In the genomic region with DNA sequence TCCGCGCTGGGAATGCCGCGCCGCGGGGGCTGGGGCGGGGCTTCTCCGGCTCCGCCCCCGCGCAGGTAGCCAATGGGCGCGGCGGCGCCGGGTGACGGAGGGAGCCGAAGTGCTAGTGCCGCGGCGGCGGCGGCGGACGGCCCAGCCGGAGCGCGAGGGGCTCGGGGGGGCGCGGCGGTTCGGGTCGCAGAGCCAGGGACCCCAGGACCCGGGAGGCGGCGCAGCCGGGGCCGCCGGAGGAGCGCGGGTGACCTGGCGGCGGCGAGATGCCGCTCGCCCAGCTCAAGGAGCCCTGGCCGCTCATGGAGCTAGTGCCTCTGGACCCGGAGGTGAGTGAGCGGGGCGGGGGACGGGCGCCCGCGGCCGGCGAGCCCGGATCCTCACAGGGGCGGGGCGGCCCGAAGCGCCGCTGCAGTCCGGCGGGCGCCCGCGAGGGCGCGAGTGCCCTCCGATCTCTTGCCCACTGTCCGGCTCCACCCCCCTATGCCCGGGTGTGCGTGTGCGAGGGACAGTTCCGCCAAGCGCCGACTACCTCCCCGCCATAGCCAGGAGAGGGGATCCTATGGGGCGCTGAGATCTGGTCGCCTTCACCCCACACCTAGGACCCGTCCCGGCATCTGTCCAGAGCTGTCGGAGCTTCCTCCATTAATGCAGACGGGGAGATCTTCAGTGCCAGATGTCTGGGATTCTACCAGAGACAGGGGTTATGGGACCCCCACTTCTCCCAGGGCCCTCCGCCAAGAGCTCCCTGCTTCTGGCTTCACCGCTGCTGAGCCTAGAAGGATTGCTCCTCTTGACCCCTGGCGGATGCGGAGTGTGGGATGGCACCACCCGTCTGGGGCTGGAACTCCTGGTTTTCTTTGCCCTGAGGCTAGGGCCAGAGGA, we compare ENCODE assay signal across 1 cellular context.
TF ChIP-seq lines count a peak whose summit lies in the region.

A gene (plus strand): TSS at position 107 of the 885 bp plus-strand sequence. CDS start 160 bp downstream, at position 267.

TF ChIP-seq in HepG2, 621 proteins besides CTCF, POLR2A, EP300 and RAD21 (continued from another document):
- TF ChIP-seq, protein P1, sequence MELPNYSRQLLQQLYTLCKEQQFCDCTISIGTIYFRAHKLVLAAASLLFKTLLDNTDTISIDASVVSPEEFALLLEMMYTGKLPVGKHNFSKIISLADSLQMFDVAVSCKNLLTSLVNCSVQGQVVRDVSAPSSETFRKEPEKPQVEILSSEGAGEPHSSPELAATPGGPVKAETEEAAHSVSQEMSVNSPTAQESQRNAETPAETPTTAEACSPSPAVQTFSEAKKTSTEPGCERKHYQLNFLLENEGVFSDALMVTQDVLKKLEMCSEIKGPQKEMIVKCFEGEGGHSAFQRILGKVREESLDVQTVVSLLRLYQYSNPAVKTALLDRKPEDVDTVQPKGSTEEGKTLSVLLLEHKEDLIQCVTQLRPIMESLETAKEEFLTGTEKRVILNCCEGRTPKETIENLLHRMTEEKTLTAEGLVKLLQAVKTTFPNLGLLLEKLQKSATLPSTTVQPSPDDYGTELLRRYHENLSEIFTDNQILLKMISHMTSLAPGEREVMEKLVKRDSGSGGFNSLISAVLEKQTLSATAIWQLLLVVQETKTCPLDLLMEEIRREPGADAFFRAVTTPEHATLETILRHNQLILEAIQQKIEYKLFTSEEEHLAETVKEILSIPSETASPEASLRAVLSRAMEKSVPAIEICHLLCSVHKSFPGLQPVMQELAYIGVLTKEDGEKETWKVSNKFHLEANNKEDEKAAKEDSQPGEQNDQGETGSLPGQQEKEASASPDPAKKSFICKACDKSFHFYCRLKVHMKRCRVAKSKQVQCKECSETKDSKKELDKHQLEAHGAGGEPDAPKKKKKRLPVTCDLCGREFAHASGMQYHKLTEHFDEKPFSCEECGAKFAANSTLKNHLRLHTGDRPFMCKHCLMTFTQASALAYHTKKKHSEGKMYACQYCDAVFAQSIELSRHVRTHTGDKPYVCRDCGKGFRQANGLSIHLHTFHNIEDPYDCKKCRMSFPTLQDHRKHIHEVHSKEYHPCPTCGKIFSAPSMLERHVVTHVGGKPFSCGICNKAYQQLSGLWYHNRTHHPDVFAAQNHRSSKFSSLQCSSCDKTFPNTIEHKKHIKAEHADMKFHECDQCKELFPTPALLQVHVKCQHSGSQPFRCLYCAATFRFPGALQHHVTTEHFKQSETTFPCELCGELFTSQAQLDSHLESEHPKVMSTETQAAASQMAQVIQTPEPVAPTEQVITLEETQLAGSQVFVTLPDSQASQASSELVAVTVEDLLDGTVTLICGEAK (IDR thresholded peaks at IDR 0.05): no peak
- TF ChIP-seq, protein P1 (CRISPR knock-in tag; IDR thresholded peaks at IDR 0.05): no peak
- TF ChIP-seq DMAP1 (CRISPR knock-in tag; IDR thresholded peaks at IDR 0.05) (0 out of 2 replicates have a peak, but pooled peaks have one; percentile 2), ZNF441 (CRISPR knock-in tag; IDR thresholded peaks at IDR 0.05; ENCODE audit: borderline replicate concordance) (no peak), ZNF564 (CRISPR knock-in tag; IDR thresholded peaks at IDR 0.05) (no peak), ZNF224 (CRISPR knock-in tag; IDR thresholded peaks at IDR 0.05) (no peak), ZBTB21 (CRISPR knock-in tag; IDR thresholded peaks at IDR 0.05) (no peak), RFX3 (CRISPR knock-in tag; IDR thresholded peaks at IDR 0.05) (no peak), KDM2A (CRISPR knock-in tag; IDR thresholded peaks at IDR 0.05; ENCODE audit: borderline replicate concordance, low read depth) (peak; percentile 30; the same call in 1 of the 2 replicates), RFX5 (IDR thresholded peaks at IDR 0.05; ENCODE audit: low read depth, low read length) (peak; percentile 53), FOXA3 (CRISPR knock-in tag; IDR thresholded peaks at IDR 0.05) (no peak), PHF8 (CRISPR knock-in tag; IDR thresholded peaks at IDR 0.05) (peak; percentile 11; the same call in 1 of the 2 replicates), SRY (CRISPR knock-in tag; IDR thresholded peaks at IDR 0.05) (no peak; the same call in 1 of the 2 replicates), TAF15 (IDR thresholded peaks at IDR 0.05; ENCODE audit: low read depth, low read length, poor library complexity, severe bottlenecking) (no peak), FOSL2 (CRISPR knock-in tag; IDR thresholded peaks at IDR 0.05) (no peak), ZSCAN31 (CRISPR knock-in tag; IDR thresholded peaks at IDR 0.05; ENCODE audit: low read depth) (no peak), ZNF556 (CRISPR knock-in tag; IDR thresholded peaks at IDR 0.05; ENCODE audit: borderline replicate concordance) (no peak), ZNF160 (CRISPR knock-in tag; IDR thresholded peaks at IDR 0.05) (0 out of 2 replicates have a peak, but pooled peaks have one; percentile 35), CREB1 (IDR thresholded peaks at IDR 0.05) (no peak), CREB1 (CRISPR knock-in tag; IDR thresholded peaks at IDR 0.05) (no peak; the same call in 1 of the 2 replicates), ZNF17 (CRISPR knock-in tag; IDR thresholded peaks at IDR 0.05) (no peak), MAF1 (CRISPR knock-in tag; IDR thresholded peaks at IDR 0.05; ENCODE audit: borderline replicate concordance) (no peak), MZF1 (CRISPR knock-in tag; IDR thresholded peaks at IDR 0.05; ENCODE audit: borderline replicate concordance) (no peak), MAZ (IDR thresholded peaks at IDR 0.05; ENCODE audit: borderline replicate concordance, low read depth, low read length) (0 out of 2 replicates have a peak, but pooled peaks have one; percentile 23), MAZ (CRISPR knock-in tag; IDR thresholded peaks at IDR 0.05; ENCODE audit: low read depth) (peak; percentile 57; the same call in 1 of the 2 replicates), IKZF1 (IDR thresholded peaks at IDR 0.05) (no peak)
- TF ChIP-seq, protein P2, sequence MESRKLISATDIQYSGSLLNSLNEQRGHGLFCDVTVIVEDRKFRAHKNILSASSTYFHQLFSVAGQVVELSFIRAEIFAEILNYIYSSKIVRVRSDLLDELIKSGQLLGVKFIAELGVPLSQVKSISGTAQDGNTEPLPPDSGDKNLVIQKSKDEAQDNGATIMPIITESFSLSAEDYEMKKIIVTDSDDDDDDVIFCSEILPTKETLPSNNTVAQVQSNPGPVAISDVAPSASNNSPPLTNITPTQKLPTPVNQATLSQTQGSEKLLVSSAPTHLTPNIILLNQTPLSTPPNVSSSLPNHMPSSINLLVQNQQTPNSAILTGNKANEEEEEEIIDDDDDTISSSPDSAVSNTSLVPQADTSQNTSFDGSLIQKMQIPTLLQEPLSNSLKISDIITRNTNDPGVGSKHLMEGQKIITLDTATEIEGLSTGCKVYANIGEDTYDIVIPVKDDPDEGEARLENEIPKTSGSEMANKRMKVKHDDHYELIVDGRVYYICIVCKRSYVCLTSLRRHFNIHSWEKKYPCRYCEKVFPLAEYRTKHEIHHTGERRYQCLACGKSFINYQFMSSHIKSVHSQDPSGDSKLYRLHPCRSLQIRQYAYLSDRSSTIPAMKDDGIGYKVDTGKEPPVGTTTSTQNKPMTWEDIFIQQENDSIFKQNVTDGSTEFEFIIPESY (CRISPR knock-in tag; IDR thresholded peaks at IDR 0.05): no peak
- TF ChIP-seq, protein P3, sequence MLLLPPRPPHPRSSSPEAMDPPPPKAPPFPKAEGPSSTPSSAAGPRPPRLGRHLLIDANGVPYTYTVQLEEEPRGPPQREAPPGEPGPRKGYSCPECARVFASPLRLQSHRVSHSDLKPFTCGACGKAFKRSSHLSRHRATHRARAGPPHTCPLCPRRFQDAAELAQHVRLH (CRISPR knock-in tag; IDR thresholded peaks at IDR 0.05; ENCODE audit: borderline replicate concordance, low read depth): no peak
- TF ChIP-seq, protein P4, sequence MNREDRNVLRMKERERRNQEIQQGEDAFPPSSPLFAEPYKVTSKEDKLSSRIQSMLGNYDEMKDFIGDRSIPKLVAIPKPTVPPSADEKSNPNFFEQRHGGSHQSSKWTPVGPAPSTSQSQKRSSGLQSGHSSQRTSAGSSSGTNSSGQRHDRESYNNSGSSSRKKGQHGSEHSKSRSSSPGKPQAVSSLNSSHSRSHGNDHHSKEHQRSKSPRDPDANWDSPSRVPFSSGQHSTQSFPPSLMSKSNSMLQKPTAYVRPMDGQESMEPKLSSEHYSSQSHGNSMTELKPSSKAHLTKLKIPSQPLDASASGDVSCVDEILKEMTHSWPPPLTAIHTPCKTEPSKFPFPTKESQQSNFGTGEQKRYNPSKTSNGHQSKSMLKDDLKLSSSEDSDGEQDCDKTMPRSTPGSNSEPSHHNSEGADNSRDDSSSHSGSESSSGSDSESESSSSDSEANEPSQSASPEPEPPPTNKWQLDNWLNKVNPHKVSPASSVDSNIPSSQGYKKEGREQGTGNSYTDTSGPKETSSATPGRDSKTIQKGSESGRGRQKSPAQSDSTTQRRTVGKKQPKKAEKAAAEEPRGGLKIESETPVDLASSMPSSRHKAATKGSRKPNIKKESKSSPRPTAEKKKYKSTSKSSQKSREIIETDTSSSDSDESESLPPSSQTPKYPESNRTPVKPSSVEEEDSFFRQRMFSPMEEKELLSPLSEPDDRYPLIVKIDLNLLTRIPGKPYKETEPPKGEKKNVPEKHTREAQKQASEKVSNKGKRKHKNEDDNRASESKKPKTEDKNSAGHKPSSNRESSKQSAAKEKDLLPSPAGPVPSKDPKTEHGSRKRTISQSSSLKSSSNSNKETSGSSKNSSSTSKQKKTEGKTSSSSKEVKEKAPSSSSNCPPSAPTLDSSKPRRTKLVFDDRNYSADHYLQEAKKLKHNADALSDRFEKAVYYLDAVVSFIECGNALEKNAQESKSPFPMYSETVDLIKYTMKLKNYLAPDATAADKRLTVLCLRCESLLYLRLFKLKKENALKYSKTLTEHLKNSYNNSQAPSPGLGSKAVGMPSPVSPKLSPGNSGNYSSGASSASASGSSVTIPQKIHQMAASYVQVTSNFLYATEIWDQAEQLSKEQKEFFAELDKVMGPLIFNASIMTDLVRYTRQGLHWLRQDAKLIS (CRISPR knock-in tag; IDR thresholded peaks at IDR 0.05): no peak
- TF ChIP-seq, protein P5, sequence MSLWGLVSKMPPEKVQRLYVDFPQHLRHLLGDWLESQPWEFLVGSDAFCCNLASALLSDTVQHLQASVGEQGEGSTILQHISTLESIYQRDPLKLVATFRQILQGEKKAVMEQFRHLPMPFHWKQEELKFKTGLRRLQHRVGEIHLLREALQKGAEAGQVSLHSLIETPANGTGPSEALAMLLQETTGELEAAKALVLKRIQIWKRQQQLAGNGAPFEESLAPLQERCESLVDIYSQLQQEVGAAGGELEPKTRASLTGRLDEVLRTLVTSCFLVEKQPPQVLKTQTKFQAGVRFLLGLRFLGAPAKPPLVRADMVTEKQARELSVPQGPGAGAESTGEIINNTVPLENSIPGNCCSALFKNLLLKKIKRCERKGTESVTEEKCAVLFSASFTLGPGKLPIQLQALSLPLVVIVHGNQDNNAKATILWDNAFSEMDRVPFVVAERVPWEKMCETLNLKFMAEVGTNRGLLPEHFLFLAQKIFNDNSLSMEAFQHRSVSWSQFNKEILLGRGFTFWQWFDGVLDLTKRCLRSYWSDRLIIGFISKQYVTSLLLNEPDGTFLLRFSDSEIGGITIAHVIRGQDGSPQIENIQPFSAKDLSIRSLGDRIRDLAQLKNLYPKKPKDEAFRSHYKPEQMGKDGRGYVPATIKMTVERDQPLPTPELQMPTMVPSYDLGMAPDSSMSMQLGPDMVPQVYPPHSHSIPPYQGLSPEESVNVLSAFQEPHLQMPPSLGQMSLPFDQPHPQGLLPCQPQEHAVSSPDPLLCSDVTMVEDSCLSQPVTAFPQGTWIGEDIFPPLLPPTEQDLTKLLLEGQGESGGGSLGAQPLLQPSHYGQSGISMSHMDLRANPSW (CRISPR knock-in tag; IDR thresholded peaks at IDR 0.05; ENCODE audit: borderline replicate concordance): no peak
- TF ChIP-seq, protein P6, sequence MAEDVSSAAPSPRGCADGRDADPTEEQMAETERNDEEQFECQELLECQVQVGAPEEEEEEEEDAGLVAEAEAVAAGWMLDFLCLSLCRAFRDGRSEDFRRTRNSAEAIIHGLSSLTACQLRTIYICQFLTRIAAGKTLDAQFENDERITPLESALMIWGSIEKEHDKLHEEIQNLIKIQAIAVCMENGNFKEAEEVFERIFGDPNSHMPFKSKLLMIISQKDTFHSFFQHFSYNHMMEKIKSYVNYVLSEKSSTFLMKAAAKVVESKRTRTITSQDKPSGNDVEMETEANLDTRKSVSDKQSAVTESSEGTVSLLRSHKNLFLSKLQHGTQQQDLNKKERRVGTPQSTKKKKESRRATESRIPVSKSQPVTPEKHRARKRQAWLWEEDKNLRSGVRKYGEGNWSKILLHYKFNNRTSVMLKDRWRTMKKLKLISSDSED (CRISPR knock-in tag; IDR thresholded peaks at IDR 0.05): no peak
- TF ChIP-seq, protein P7, sequence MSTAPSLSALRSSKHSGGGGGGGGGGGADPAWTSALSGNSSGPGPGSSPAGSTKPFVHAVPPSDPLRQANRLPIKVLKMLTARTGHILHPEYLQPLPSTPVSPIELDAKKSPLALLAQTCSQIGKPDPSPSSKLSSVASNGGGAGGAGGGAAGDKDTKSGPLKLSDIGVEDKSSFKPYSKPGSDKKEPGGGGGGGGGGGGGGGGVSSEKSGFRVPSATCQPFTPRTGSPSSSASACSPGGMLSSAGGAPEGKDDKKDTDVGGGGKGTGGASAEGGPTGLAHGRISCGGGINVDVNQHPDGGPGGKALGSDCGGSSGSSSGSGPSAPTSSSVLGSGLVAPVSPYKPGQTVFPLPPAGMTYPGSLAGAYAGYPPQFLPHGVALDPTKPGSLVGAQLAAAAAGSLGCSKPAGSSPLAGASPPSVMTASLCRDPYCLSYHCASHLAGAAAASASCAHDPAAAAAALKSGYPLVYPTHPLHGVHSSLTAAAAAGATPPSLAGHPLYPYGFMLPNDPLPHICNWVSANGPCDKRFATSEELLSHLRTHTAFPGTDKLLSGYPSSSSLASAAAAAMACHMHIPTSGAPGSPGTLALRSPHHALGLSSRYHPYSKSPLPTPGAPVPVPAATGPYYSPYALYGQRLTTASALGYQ (CRISPR knock-in tag; IDR thresholded peaks at IDR 0.05): no peak
